ENCODE assay signal across 8 cellular contexts in genomic region chr14:76919811-76920571, GRCh38.
DNase-seq lines count a peak whose midpoint lies in the region; ATAC-seq, FAIRE-seq and TF ChIP-seq lines count a peak whose summit lies in the region.

No MANE protein-coding gene starts in this region.

- H3K27me3 Mint-ChIP-seq in CD4-positive, alpha-beta T cell, result no peaks in the 10 kb centered on the region

- peak overlapping the region in 1 of 2 experiments; percentile 23 for H3K23ac ChIP-seq in mesenchymal stem cell (ENCODE audit: low read length in 2 of 2)

- H3K4ac ChIP-seq in mesenchymal stem cell (ENCODE audit: low read depth in 1 of 2, low read length in 2 of 2), result peak overlapping the region; percentile 89 to 99

- no peak for TF ChIP-seq POLR2A in thyroid gland (IDR thresholded peaks at IDR 0.05)
- TF ChIP-seq POLR2A in H54 (IDR thresholded peaks at IDR 0.05; ENCODE audit: low read depth, low read length), result no peak

- peak overlapping the region; percentile 95 for H2BK15ac ChIP-seq in mesenchymal stem cell (ENCODE audit: low read depth, poor library complexity, severe bottlenecking)

- no peaks in the 10 kb centered on the region for H3K9me3 ChIP-seq in CD4-positive, alpha-beta T cell (ENCODE audit: control insufficient read depth, low read length)
- H3K9me3 ChIP-seq in mesenchymal stem cell (ENCODE audit: control insufficient read depth, low read length) (no peaks in the 10 kb centered on the region), thyroid gland (no peaks in the 10 kb centered on the region)

- H3K9me3 Mint-ChIP-seq in CD4-positive, alpha-beta T cell, result no peaks in the 10 kb centered on the region

- DNase-seq in CD4-positive, alpha-beta T cell, result peak in 3 of 10 experiments; percentile 9 to 29 (median 21)
- DNase-seq in KBM-7, result peak; percentile 81
- DNase-seq in RWPE1 (ENCODE audit: low spot score), result peak; percentile 20
- peak; percentile 75 for DNase-seq in dermis blood vessel endothelial cell
- DNase-seq in mesenchymal stem cell, result peak; percentile 97
- DNase-seq in thyroid gland, result peak; percentile 38 to 43
- no peak for DNase-seq in H54 (ENCODE audit: insufficient read length, low spot score)

- no peak for FAIRE-seq in H54 (lab: Jason Lieb, UNC)

- H3K18ac ChIP-seq in mesenchymal stem cell (ENCODE audit: low read depth in 1 of 2, low read length in 2 of 2), result peak overlapping the region; percentile 96 to 99

- H3K4me2 ChIP-seq in mesenchymal stem cell (ENCODE audit: low read length, poor library complexity, severe bottlenecking), result peak overlapping the region; percentile 37

- H2BK5ac ChIP-seq in mesenchymal stem cell (ENCODE audit: low read depth, low read length, poor library complexity, severe bottlenecking), result peak overlapping the region; percentile 97

- peaks cover 66% of the 10 kb centered on the region for H3K4me1 Mint-ChIP-seq in CD4-positive, alpha-beta T cell (ENCODE audit: low read depth)

- no peaks in the 10 kb centered on the region for H3K36me3 Mint-ChIP-seq in CD4-positive, alpha-beta T cell (ENCODE audit: low read depth)

- 10% methylated on average over 16 of the region's 19 CpGs for WGBS in mesenchymal stem cell
- 28 to 37% methylated on average over 16 to 19 of the region's 19 CpGs for WGBS in thyroid gland, 2 donors

- no peaks in the 10 kb centered on the region for H3K27me3 ChIP-seq in CD4-positive, alpha-beta T cell (ENCODE audit: control insufficient read depth, insufficient read depth, low read length)
- no peaks in the 10 kb centered on the region for H3K27me3 ChIP-seq in mesenchymal stem cell (ENCODE audit: control insufficient read depth in 1 of 2, insufficient read depth in 1 of 2, low read length in 2 of 2)
- H3K27me3 ChIP-seq in thyroid gland, result no peaks in the 10 kb centered on the region

- peak overlapping the region; percentile 97 for H4K91ac ChIP-seq in mesenchymal stem cell (ENCODE audit: low read length)

- CTCF ChIA-PET in CD4-positive, alpha-beta T cell (lab: Charles Lee), result interaction anchor here (1.9 to 2.2 kb wide), 2 partner anchors 27 to 150 kb away, joined by 5 to 6 read pairs; no protein-coding TSS in a partner anchor
- CTCF ChIA-PET in RWPE1 (lab: Yijun Ruan, JAX), result interaction anchor here (1.2 kb wide), 1 partner anchor 44 kb away, joined by 4 read pairs; no protein-coding TSS in a partner anchor

- H2AK5ac ChIP-seq in mesenchymal stem cell (ENCODE audit: low read length, severe bottlenecking), result peak overlapping the region; percentile 99

- peak overlapping the region; percentile 97 to 100 for H2BK12ac ChIP-seq in mesenchymal stem cell (ENCODE audit: low read length in 2 of 2)

- in situ Hi-C loops in KBM-7 (cut with MboI; ENCODE audit: low pct_unique_long_range_greater_than_20kb, low sequenced_read_pairs), result loop anchor here (10.0 kb wide), 1 partner anchor 135 kb away; no protein-coding TSS in a partner anchor

- peak overlapping the region; percentile 82 for H3K9ac ChIP-seq in mesenchymal stem cell (ENCODE audit: low read length)

- H3K27ac ChIP-seq in CD4-positive, alpha-beta T cell (ENCODE audit: low read depth, low read length), result no peak overlapping the region
- peak overlapping the region; percentile 100 for H3K27ac ChIP-seq in RWPE1
- peak overlapping the region; percentile 100 for H3K27ac ChIP-seq in mesenchymal stem cell (ENCODE audit: low read length, poor library complexity, severe bottlenecking)
- H3K27ac ChIP-seq in thyroid gland, result peak overlapping the region; percentile 87 to 94 (median 87)

- POLR2A ChIA-PET in CD4-positive, alpha-beta T cell (lab: Charles Lee), result interaction anchor here (0.7 to 3.5 kb wide), 6 partner anchors 10 to 120 kb away, joined by 3 to 21 read pairs (median 6); partner anchors contain the start of gene IRF2BPL
- POLR2A ChIA-PET in RWPE1 (lab: Yijun Ruan, JAX; ENCODE audit: low non-redundant PET), result interaction anchor here (1.1 to 1.2 kb wide), 2 partner anchors 108 to 388 kb away, joined by 3 to 4 read pairs; no protein-coding TSS in a partner anchor

- intact Hi-C loops in CD4-positive, alpha-beta T cell (cut with DNase I, micrococcal nuclease), result no loop called here
- intact Hi-C loops in thyroid gland (cut with DNase I), result loop anchor here (5.0 kb wide), 1 partner anchor 37 kb away; no protein-coding TSS in a partner anchor

- peak overlapping the region; percentile 27 for H3K4me3 Mint-ChIP-seq in CD4-positive, alpha-beta T cell

- peak overlapping the region; percentile 93 for H4K8ac ChIP-seq in mesenchymal stem cell (ENCODE audit: low read length)

- peak overlapping the region; percentile 80 for H3K27ac Mint-ChIP-seq in CD4-positive, alpha-beta T cell

- H3K4me3 ChIP-seq in mesenchymal stem cell (ENCODE audit: insufficient read depth in 1 of 2, low read depth in 1 of 2, low read length in 2 of 2), result no peak overlapping the region
- no peak overlapping the region for H3K4me3 ChIP-seq in thyroid gland (replicated peaks in 1 of 3)

- no peak for TF ChIP-seq CTCF in CD4-positive, alpha-beta T cell (IDR thresholded peaks at IDR 0.05)
- TF ChIP-seq CTCF in RWPE1 (conservative IDR thresholded peaks at IDR 0.05; ENCODE audit: low read depth) (no peak), thyroid gland (IDR thresholded peaks at IDR 0.05) (no peak)

- ATAC-seq in CD4-positive, alpha-beta T cell (ENCODE audit: poor library complexity), result peak; percentile 61
- no peak for ATAC-seq in HG03095 (IDR thresholded peaks at IDR 0.05; ENCODE audit: unreplicated experiment)

- H3K4me1 ChIP-seq in mesenchymal stem cell (ENCODE audit: control insufficient read depth, insufficient read depth, low read depth, low read length) (peaks cover 71% of the 10 kb centered on the region), thyroid gland (peaks cover 46 to 63% of the 10 kb centered on the region in 2 donors)

- no peaks in the 10 kb centered on the region for H3K79me1 ChIP-seq in mesenchymal stem cell (replicated peaks; ENCODE audit: low read length, poor library complexity, severe bottlenecking)

- H3K14ac ChIP-seq in mesenchymal stem cell (ENCODE audit: low read length in 2 of 2), result peak overlapping the region in 1 of 2 experiments; percentile 37

- H3K36me3 ChIP-seq in mesenchymal stem cell (ENCODE audit: control insufficient read depth in 1 of 2, insufficient read depth in 2 of 2, low read depth in 1 of 2, low read length in 2 of 2) (no peaks in the 10 kb centered on the region), thyroid gland (no peaks in the 10 kb centered on the region)

- H2BK120ac ChIP-seq in mesenchymal stem cell (ENCODE audit: low read depth, low read length), result peak overlapping the region; percentile 98

- H2AFZ ChIP-seq in mesenchymal stem cell (ENCODE audit: low read depth, low read length), result no peak overlapping the region
